10 cellular contexts compared by ENCODE assay signal in genomic region chr15:92654662-92655061, GRCh38. TPM values are rescaled to one million over a fixed set of nuclear protein-coding genes. Genes with fewer than 3 reads are reported as not detected.
DNase-seq lines count a peak whose midpoint lies in the region; ATAC-seq and TF ChIP-seq lines count a peak whose summit lies in the region.
"Had no signal": no experiment of that assay in that cellular context is flagged by ENCODE, and none has a peak within 500 bp of the region (broad histone marks: within the 10 kb centered on the region; RNA-seq: fewer than 3 reads in every experiment).

No MANE protein-coding gene starts in this region.

- H3K27ac Mint-ChIP-seq in activated naive CD4-positive, alpha-beta T cell treated with anti-CD3 and anti-CD28 coated beads, Interleukin-2, amount 10 ng/mL, durations not matched to agents 7 days and 5 days = no peak overlapping the region
- H3K27ac Mint-ChIP-seq in T-helper 17 cell (no peak overlapping the region), CD14-positive monocyte (peak overlapping the region in 1 of 7 donors; percentile 72)
- H3K27ac Mint-ChIP-seq: activated T-helper 1 cell treated with anti-CD3 and anti-CD28 coated beads, Interleukin-12 subunit alpha, Interleukin-12 subunit beta, Interleukin-2, Interleukin-4 antibody, amounts not matched to agents 30 ng/mL and 10 ng/mL and 1 ng/mL, durations not matched to agents 14 hours and 24 hours and 36 hours had no signal

- CTCF ChIA-PET in activated naive CD4-positive, alpha-beta T cell treated with anti-CD3 and anti-CD28 coated beads, Interleukin-2, amount 10 ng/mL, durations not matched to agents 7 days and 5 days (lab: Charles Lee) = no interaction called here

- H3K27ac ChIP-seq in tibial artery (no peak overlapping the region), caudate nucleus (ENCODE audit: low read depth, low read length) (no peak overlapping the region)
- H3K27ac ChIP-seq: HL-60 had no signal

- TF ChIP-seq CTCF in kidney epithelial cell (IDR thresholded peaks at IDR 0.05; ENCODE audit: insufficient read depth, low read length, poor library complexity, severe bottlenecking) = no peak
- no peak for TF ChIP-seq CTCF in tibial artery (IDR thresholded peaks at IDR 0.05)
- no peak for TF ChIP-seq CTCF in CD14-positive monocyte (IDR thresholded peaks at IDR 0.05)

- no peaks in the 10 kb centered on the region for H3K9me3 Mint-ChIP-seq in activated naive CD4-positive, alpha-beta T cell treated with anti-CD3 and anti-CD28 coated beads, Interleukin-2, amount 10 ng/mL, durations not matched to agents 7 days and 5 days
- peaks cover 0 to 15% (median 11%) of the 10 kb centered on the region in 7 donors for H3K9me3 Mint-ChIP-seq in CD14-positive monocyte

- peaks cover 12% of the 10 kb centered on the region for H3K4me1 Mint-ChIP-seq in activated naive CD4-positive, alpha-beta T cell treated with anti-CD3 and anti-CD28 coated beads, Interleukin-2, amount 10 ng/mL, durations not matched to agents 7 days and 5 days
- H3K4me1 Mint-ChIP-seq in T-helper 17 cell (peaks cover 11% of the 10 kb centered on the region), CD14-positive monocyte (peaks cover 13% of the 10 kb centered on the region)

- H3K27me3 ChIP-seq in kidney epithelial cell (ENCODE audit: control insufficient read depth, insufficient read depth, low read length) = no peaks in the 10 kb centered on the region
- H3K27me3 ChIP-seq in tibial artery = no peaks in the 10 kb centered on the region

- ATAC-seq in T-helper 17 cell = no peak

- H3K9me3 ChIP-seq in T-helper 17 cell (ENCODE audit: control insufficient read depth, low read length, poor library complexity, severe bottlenecking) (no peaks in the 10 kb centered on the region), tibial artery (no peaks in the 10 kb centered on the region)

- no peak for DNase-seq in activated naive CD4-positive, alpha-beta T cell treated with anti-CD3 and anti-CD28 coated beads, Interleukin-2, amount 10 ng/mL, durations not matched to agents 7 days and 5 days
- no peak for DNase-seq in activated naive CD4-positive, alpha-beta T cell treated with anti-CD3 and anti-CD28 coated beads, Interleukin-2, amount 50 U/mL, for 16 hours
- no peak for DNase-seq in T-helper 17 cell
- DNase-seq in kidney epithelial cell (ENCODE audit: low read depth) = no peak
- DNase-seq in tibial artery = no peak
- DNase-seq in CD14-positive monocyte (ENCODE audit: low spot score) = no peak
- no peak for DNase-seq in iPS-NIHi7 (ENCODE audit: extremely low spot score)
- DNase-seq in caudate nucleus (lab: John Stamatoyannopoulos, UW) = no peak

- peaks cover 0 to 24% (median 10%) of the 10 kb centered on the region in 4 donors for H3K4me1 ChIP-seq in tibial artery

- intact Hi-C loops in tibial artery (cut with DNase I; ENCODE audit: low total_unique reads) = no loop called here
- intact Hi-C loops in CD14-positive monocyte (cut with micrococcal nuclease) = no loop called here

- peaks cover 55% of the 10 kb centered on the region for H3K27me3 Mint-ChIP-seq in activated naive CD4-positive, alpha-beta T cell treated with anti-CD3 and anti-CD28 coated beads, Interleukin-2, amount 10 ng/mL, durations not matched to agents 7 days and 5 days
- H3K27me3 Mint-ChIP-seq in T-helper 17 cell (peaks cover 53% of the 10 kb centered on the region), CD14-positive monocyte (ENCODE audit: low read depth in 3 of 3) (peaks cover 31 to 51% (median 37%) of the 10 kb centered on the region in 3 donors)

- H3K36me3 ChIP-seq in kidney epithelial cell (ENCODE audit: control insufficient read depth, insufficient read depth, low read length) (no peaks in the 10 kb centered on the region), tibial artery (no peaks in the 10 kb centered on the region)

- H3K4me3 ChIP-seq in kidney epithelial cell (ENCODE audit: low read depth, low read length) (peak overlapping the region; percentile 59), tibial artery (peak overlapping the region; percentile 54 to 75)

- peak overlapping the region; percentile 55 for H3K4me3 Mint-ChIP-seq in activated naive CD4-positive, alpha-beta T cell treated with anti-CD3 and anti-CD28 coated beads, Interleukin-2, amount 10 ng/mL, durations not matched to agents 7 days and 5 days
- peak overlapping the region; percentile 88 for H3K4me3 Mint-ChIP-seq in T-helper 17 cell
- peak overlapping the region in 1 of 2 donors; percentile 82 for H3K4me3 Mint-ChIP-seq in CD14-positive monocyte
- H3K4me3 Mint-ChIP-seq: activated T-helper 1 cell treated with anti-CD3 and anti-CD28 coated beads, Interleukin-12 subunit alpha, Interleukin-12 subunit beta, Interleukin-2, Interleukin-4 antibody, amounts not matched to agents 30 ng/mL and 10 ng/mL and 1 ng/mL, durations not matched to agents 14 hours and 24 hours and 36 hours had no signal

- H3K36me3 Mint-ChIP-seq in activated naive CD4-positive, alpha-beta T cell treated with anti-CD3 and anti-CD28 coated beads, Interleukin-2, amount 10 ng/mL, durations not matched to agents 7 days and 5 days = no peaks in the 10 kb centered on the region
- H3K36me3 Mint-ChIP-seq in T-helper 17 cell (ENCODE audit: low read depth) (peaks cover 4% of the 10 kb centered on the region), CD14-positive monocyte (peaks cover 0 to 7% of the 10 kb centered on the region in 2 donors)

RNA-seq across cellular contexts. Expression of gene FAM174B, which starts 0.9 kb away (rescaled TPM):
- total RNA-seq in T-helper 17 cell (1 to 10 TPM; 3.5 to 4.3 TPM), kidney epithelial cell (16.6 and 18.9 TPM in 2 replicates)
- polyA plus RNA-seq in CD14-positive monocyte = 1 to 10 TPM; 3.2 to 4.7 TPM
